In genomic region chr2:41966431-41966893, GRCh38 we compare ENCODE assay signal across 8 cellular contexts.
DNase-seq lines count a peak whose midpoint lies in the region; ATAC-seq and TF ChIP-seq lines count a peak whose summit lies in the region.

No MANE protein-coding gene starts in this region.

- H3F3A ChIP-seq in PC-9 (ENCODE audit: insufficient read depth, low read depth) = peaks cover 15% of the 10 kb centered on the region

- peak overlapping the region; percentile 55 for H3K27ac ChIP-seq in PC-9

- intact Hi-C loops in PC-9 (cut with micrococcal nuclease; ENCODE audit: unreplicated experiment) = loop anchor here (10.0 kb wide), 1 partner anchor 92 kb away; no protein-coding TSS in a partner anchor

- no peak overlapping the region for H2AFZ ChIP-seq in PC-9

- TF ChIP-seq CTCF in PC-9 (conservative IDR thresholded peaks at IDR 0.05) (no peak), fibroblast of mammary gland (conservative IDR thresholded peaks at IDR 0.05; ENCODE audit: control insufficient read depth, insufficient read depth, low read depth, low read length) (no peak)

- no peaks in the 10 kb centered on the region for H3K27me3 ChIP-seq in PC-9 (ENCODE audit: insufficient read depth, low read depth)

- DNase-seq in AG08395 (ENCODE audit: low spot score) = peak; percentile 95
- DNase-seq in PC-9 = peak; percentile 87 to 97
- DNase-seq in fibroblast of mammary gland (ENCODE audit: low read depth) = peak; percentile 97
- peak in 52 of 56 donors; percentile 23 to 88 (median 67) for DNase-seq in nucleus accumbens (lab: John Stamatoyannopoulos, UW)
- DNase-seq in NCI-H524 treated with DMSO at 0.1 percent for 48 hours (lab: John Stamatoyannopoulos, UW) = no peak
- no peak for DNase-seq in stimulated activated CD4-positive, alpha-beta T cell treated with anti-CD3 and anti-CD28 coated beads, Interleukin-2, amount 100 ng/mL, for 24 hours
- no peak for DNase-seq in iPS-NIHi11 (ENCODE audit: low spot score)

- H3K4me1 ChIP-seq in PC-9 (replicated peaks; ENCODE audit: insufficient read depth) = peaks cover 40% of the 10 kb centered on the region

- no peaks in the 10 kb centered on the region for H3K79me2 ChIP-seq in PC-9 (ENCODE audit: low read depth)

- POLR2A ChIA-PET in PC-9 (lab: Charles Lee; ENCODE audit: unreplicated experiment) = interaction anchor here (0.6 to 0.7 kb wide), 4 partner anchors 46 to 166 kb away, joined by 3 to 5 read pairs (median 4); no protein-coding TSS in a partner anchor

- no peaks in the 10 kb centered on the region for H4K20me1 ChIP-seq in PC-9 (ENCODE audit: insufficient read depth)

- H3K9me2 ChIP-seq in PC-9 (ENCODE audit: insufficient read depth) = no peaks in the 10 kb centered on the region

- peak overlapping the region; percentile 62 for H3K4me2 ChIP-seq in PC-9

- BruUV-seq in PC-9 (replicated peaks; lab: Mats Ljungman, UMichigan) = no TSS peak

- H3K36me3 ChIP-seq in PC-9 (ENCODE audit: low read depth) = no peaks in the 10 kb centered on the region

- no peaks in the 10 kb centered on the region for H3K9me3 ChIP-seq in PC-9 (ENCODE audit: insufficient read depth, low read depth)

- H3K4me3 ChIP-seq in PC-9 (no peak overlapping the region), fibroblast of mammary gland (ENCODE audit: control insufficient read depth, low read depth, low read length) (no peak overlapping the region)

- CTCF ChIA-PET in PC-9 (lab: Charles Lee) = interaction anchor here (1.1 kb wide), 1 partner anchor 97 kb away, joined by 3 read pairs; no protein-coding TSS in a partner anchor

- ATAC-seq in GM18873 (IDR thresholded peaks at IDR 0.05; ENCODE audit: low FRiP score, unreplicated experiment) = no peak

Comparison
In these comparisons a context has a peak if more than half of its experiments do, and no peak if none do; other contexts are left out.
1. DNase-seq: peak in AG08395 (single experiment), PC-9 (2 of 2), fibroblast of mammary gland (single experiment) and nucleus accumbens (52 of 56); none in NCI-H524 treated with DMSO at 0.1 percent for 48 hours (single experiment), stimulated activated CD4-positive, alpha-beta T cell treated with anti-CD3 and anti-CD28 coated beads, Interleukin-2, amount 100 ng/mL, for 24 hours (0 of 2) and iPS-NIHi11 (single experiment).